14 cellular contexts compared by ENCODE assay signal in the genomic region with DNA sequence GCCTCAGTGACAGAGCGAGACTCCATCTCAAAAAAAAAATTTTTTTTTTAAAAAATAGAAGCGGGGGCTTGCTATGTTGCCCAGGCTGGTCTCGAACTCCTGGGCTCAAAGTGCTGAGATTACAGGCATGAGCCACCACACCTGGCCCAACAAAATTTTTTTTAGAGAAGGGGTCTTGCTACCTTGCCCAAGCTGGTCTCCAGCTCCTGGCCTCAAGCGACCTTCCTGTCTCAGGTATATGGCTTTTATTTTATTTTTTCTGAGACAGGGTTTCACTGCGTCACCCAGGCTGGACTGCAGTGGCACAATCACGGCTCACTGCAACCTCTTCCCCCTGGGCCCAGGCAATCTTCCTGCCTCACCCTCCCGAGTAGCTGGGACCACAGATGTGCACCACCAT. TPM values are rescaled to one million over a fixed set of nuclear protein-coding genes. Genes with fewer than 3 reads are reported as not detected.
DNase-seq lines count a peak whose midpoint lies in the region; ATAC-seq and TF ChIP-seq lines count a peak whose summit lies in the region.
"Had no signal": no experiment of that assay in that cellular context is flagged by ENCODE, and none has a peak within 500 bp of the region (broad histone marks: within the 10 kb centered on the region; RNA-seq: fewer than 3 reads in every experiment).

No MANE protein-coding gene starts in this region.

- H3K27ac Mint-ChIP-seq in CD4-positive, alpha-beta memory T cell, result peak overlapping the region in 3 of 7 donors; percentile 29 to 87 (median 33)
- H3K27ac Mint-ChIP-seq in IgD-negative memory B cell (peak overlapping the region in 1 of 3 donors; percentile 51), endodermal cell (peak overlapping the region; percentile 99), osteocyte (ENCODE audit: unreplicated experiment) (peak overlapping the region; percentile 38)

- no peak for ATAC-seq in HG03460 (IDR thresholded peaks at IDR 0.05; ENCODE audit: unreplicated experiment)
- ATAC-seq in activated CD4-positive, CD25-positive, alpha-beta regulatory T cell treated with anti-CD3 and anti-CD28 coated beads, Interleukin-2, amount 50 U/mL, for 24 hours, result no peak
- ATAC-seq: gastrocnemius medialis, SK-N-SH treated with all-trans-retinoic acid at 6 μM for 48 hours had no signal

- H3K4me1 Mint-ChIP-seq in CD4-positive, alpha-beta memory T cell, result peaks cover 2 to 17% (median 7%) of the 10 kb centered on the region in 4 donors
- H3K4me1 Mint-ChIP-seq in IgD-negative memory B cell, result peaks cover 0 to 5% (median 5%) of the 10 kb centered on the region in 3 donors
- peaks cover 31% of the 10 kb centered on the region for H3K4me1 Mint-ChIP-seq in endodermal cell
- H3K4me1 Mint-ChIP-seq in osteocyte (ENCODE audit: unreplicated experiment), result peaks cover 32% of the 10 kb centered on the region

- peaks cover 13% of the 10 kb centered on the region for H3K4me1 ChIP-seq in CD4-positive, alpha-beta memory T cell (ENCODE audit: insufficient read depth, low read length)
- peaks cover 11% of the 10 kb centered on the region for H3K4me1 ChIP-seq in endodermal cell (ENCODE audit: control insufficient read depth, insufficient read depth, low read length)

- POLR2A ChIA-PET in CD4-positive, alpha-beta memory T cell (lab: Charles Lee; ENCODE audit: partially characterized antibody), result no interaction called here

- 83 to 96% methylated on average over 3 to 7 of the region's 7 CpGs for WGBS in endodermal cell (ENCODE audit: insufficient coverage in 1 of 2, insufficient read length in 1 of 2), 2 experiments

- H3K9me3 ChIP-seq in CD4-positive, alpha-beta memory T cell (ENCODE audit: control insufficient read depth in 1 of 2, low read length in 2 of 2), result no peaks in the 10 kb centered on the region
- H3K9me3 ChIP-seq in endodermal cell (ENCODE audit: control insufficient read depth, low read length), result no peaks in the 10 kb centered on the region
- H3K9me3 ChIP-seq: gastrocnemius medialis had no signal

- H3K36me3 Mint-ChIP-seq in CD4-positive, alpha-beta memory T cell, result peaks cover 0 to 7% of the 10 kb centered on the region in 2 donors
- H3K36me3 Mint-ChIP-seq in IgD-negative memory B cell (peaks cover 2% of the 10 kb centered on the region), endodermal cell (ENCODE audit: low read depth) (peaks cover 17% of the 10 kb centered on the region), osteocyte (ENCODE audit: unreplicated experiment) (peaks cover 3% of the 10 kb centered on the region)

- no peak overlapping the region for H3K9ac ChIP-seq in endodermal cell (ENCODE audit: extremely low read depth, low read length, poor library complexity, severe bottlenecking)

- H3K36me3 ChIP-seq in CD4-positive, alpha-beta memory T cell (ENCODE audit: insufficient read depth, low read length), result no peaks in the 10 kb centered on the region
- peaks cover 21% of the 10 kb centered on the region for H3K36me3 ChIP-seq in endodermal cell (ENCODE audit: control insufficient read depth, insufficient read depth, low read length)
- H3K36me3 ChIP-seq: gastrocnemius medialis had no signal

- peak overlapping the region in 7 of 8 donors; percentile 23 to 65 (median 41) for H3K4me3 Mint-ChIP-seq in CD4-positive, alpha-beta memory T cell
- H3K4me3 Mint-ChIP-seq in IgD-negative memory B cell (peak overlapping the region in 3 of 4 donors; percentile 52 to 91 (median 65)), endodermal cell (peak overlapping the region; percentile 32), osteocyte (ENCODE audit: unreplicated experiment) (no peak overlapping the region)

- intact Hi-C loops in CD4-positive, alpha-beta memory T cell (cut with micrococcal nuclease), result no loop called here

- H3K4me3 ChIP-seq in CD4-positive, alpha-beta memory T cell (ENCODE audit: low read length in 2 of 2), result no peak overlapping the region
- no peak overlapping the region for H3K4me3 ChIP-seq in endodermal cell (ENCODE audit: low read length)
- H3K4me3 ChIP-seq: gastrocnemius medialis had no signal

- no peaks in the 10 kb centered on the region for H3K9me3 Mint-ChIP-seq in CD4-positive, alpha-beta memory T cell
- H3K9me3 Mint-ChIP-seq in IgD-negative memory B cell (no peaks in the 10 kb centered on the region), endodermal cell (no peaks in the 10 kb centered on the region), osteocyte (ENCODE audit: unreplicated experiment) (no peaks in the 10 kb centered on the region)

- CTCF ChIA-PET in CD4-positive, alpha-beta memory T cell (lab: Charles Lee; ENCODE audit: partially characterized antibody), result interaction anchor here (2.6 to 9.7 kb wide), 2 partner anchors 116 to 135 kb away, joined by 16 to 142 read pairs; no protein-coding TSS in a partner anchor

- TF ChIP-seq CTCF in endodermal cell (conservative IDR thresholded peaks at IDR 0.05) (no peak), osteocyte (IDR thresholded peaks at IDR 0.05) (no peak)

- H3K27me3 Mint-ChIP-seq in CD4-positive, alpha-beta memory T cell, result no peaks in the 10 kb centered on the region
- H3K27me3 Mint-ChIP-seq in IgD-negative memory B cell (no peaks in the 10 kb centered on the region), endodermal cell (ENCODE audit: insufficient read depth) (no peaks in the 10 kb centered on the region), osteocyte (ENCODE audit: unreplicated experiment) (no peaks in the 10 kb centered on the region)

- no peak overlapping the region for H3K27ac ChIP-seq in CD4-positive, alpha-beta memory T cell (ENCODE audit: low read depth, low read length)
- H3K27ac ChIP-seq in endodermal cell (ENCODE audit: low read depth, low read length), result no peak overlapping the region

- DNase-seq in CD4-positive, alpha-beta memory T cell, result no peak
- DNase-seq in endodermal cell (no peak), osteocyte (ENCODE audit: extremely low spot score, unreplicated experiment) (no peak), DMS 273 treated with DMSO at 0.1 percent for 48 hours (lab: John Stamatoyannopoulos, UW) (no peak), GM19240 (ENCODE audit: insufficient read length, low spot score) (no peak)
- DNase-seq: gastrocnemius medialis, NCI-H1105 treated with DMSO at 0.1 percent for 48 hours, NCI-H2227 treated with DMSO at 0.1 percent for 48 hours had no signal

- H3K27me3 ChIP-seq in CD4-positive, alpha-beta memory T cell (ENCODE audit: insufficient read depth, low read length), result no peaks in the 10 kb centered on the region
- no peaks in the 10 kb centered on the region for H3K27me3 ChIP-seq in endodermal cell (ENCODE audit: control insufficient read depth, insufficient read depth, low read length, poor library complexity, severe bottlenecking)
- H3K27me3 ChIP-seq: gastrocnemius medialis had no signal

RNA-seq across cellular contexts. Expression of gene ABHD11, which starts 1.6 kb away (rescaled TPM):
- total RNA-seq in CD4-positive, alpha-beta memory T cell, result 10 to 100 TPM; 22.3 to 23.9 TPM
- 10 to 100 TPM in 1 of 2 donors, 1 to 10 TPM in 1; 7.4 to 13.1 TPM for polyA plus RNA-seq in CD4-positive, alpha-beta memory T cell
- polyA plus RNA-seq in IgD-negative memory B cell, result 13.6 TPM
- 100 to 1,000 TPM in 1 of 2 donors, 10 to 100 TPM in 1; 76.9 to 109 TPM for total RNA-seq in endodermal cell
- polyA plus RNA-seq in endodermal cell (2013, experiment 1 of 2), result 10.1 TPM
- 10.6 TPM for polyA plus RNA-seq in endodermal cell (2013, experiment 2 of 2)
- 14.0 and 17.4 TPM in 2 replicates for total RNA-seq in osteocyte

RNA-seq across cellular contexts. Expression of gene STX1A, which starts 20.7 kb away (rescaled TPM):
- 1 to 10 TPM; 7.5 to 8.3 TPM for total RNA-seq in CD4-positive, alpha-beta memory T cell
- 1 to 10 TPM; 1.2 to 3.3 TPM for polyA plus RNA-seq in CD4-positive, alpha-beta memory T cell
- polyA plus RNA-seq in IgD-negative memory B cell, result 1.6 TPM
- total RNA-seq in endodermal cell, result 10 to 100 TPM; 23.0 to 34.4 TPM
- polyA plus RNA-seq in endodermal cell (2013, experiment 1 of 2), result 25.5 TPM
- polyA plus RNA-seq in endodermal cell (2013, experiment 2 of 2), result 16.4 TPM
- total RNA-seq in osteocyte, result 21.7 and 24.0 TPM in 2 replicates

RNA-seq across cellular contexts. Expression of gene CLDN3, which starts 29.9 kb away (rescaled TPM):
- not detected for total RNA-seq in CD4-positive, alpha-beta memory T cell
- not detected for polyA plus RNA-seq in CD4-positive, alpha-beta memory T cell
- not detected for polyA plus RNA-seq in IgD-negative memory B cell
- 10 to 100 TPM; 20.7 to 47.0 TPM for total RNA-seq in endodermal cell
- polyA plus RNA-seq in endodermal cell (2013, experiment 1 of 2), result 4.2 TPM
- 3.6 TPM for polyA plus RNA-seq in endodermal cell (2013, experiment 2 of 2)
- total RNA-seq in osteocyte, result not detected in 2 replicates
- total RNA-seq: posterior vena cava had no signal
- polyA plus RNA-seq: BJ had no signal

RNA-seq across cellular contexts. Expression of gene BUD23, which starts 56.8 kb away (rescaled TPM):
- total RNA-seq in CD4-positive, alpha-beta memory T cell, result 10 to 100 TPM; 54.3 to 60.6 TPM
- 100 to 1,000 TPM; 114 to 187 TPM for polyA plus RNA-seq in CD4-positive, alpha-beta memory T cell
- 137 TPM for polyA plus RNA-seq in IgD-negative memory B cell
- 10 to 100 TPM; 62.2 to 67.2 TPM for total RNA-seq in endodermal cell
- polyA plus RNA-seq in endodermal cell (2013, experiment 1 of 2), result 55.9 TPM
- polyA plus RNA-seq in endodermal cell (2013, experiment 2 of 2), result 66.2 TPM
- 47.2 and 56.7 TPM in 2 replicates for total RNA-seq in osteocyte

RNA-seq across cellular contexts. Expression of gene DNAJC30, which starts 57.0 kb away (rescaled TPM):
- total RNA-seq in CD4-positive, alpha-beta memory T cell, result 10 to 100 TPM; 16.3 to 16.5 TPM
- polyA plus RNA-seq in CD4-positive, alpha-beta memory T cell, result 1 to 10 TPM; 8.3 to 9.4 TPM
- polyA plus RNA-seq in IgD-negative memory B cell, result 11.3 TPM
- 10 to 100 TPM in 1 of 2 donors, 1 to 10 TPM in 1; 8.9 to 11.1 TPM for total RNA-seq in endodermal cell
- 4.6 TPM for polyA plus RNA-seq in endodermal cell (2013, experiment 1 of 2)
- polyA plus RNA-seq in endodermal cell (2013, experiment 2 of 2), result 4.4 TPM
- 13.8 and 14.5 TPM in 2 replicates for total RNA-seq in osteocyte

Comparison
In these comparisons a context has a peak if more than half of its experiments do, and no peak if none do; other contexts are left out.
1. RNA of gene CLDN3, which starts 29.9 kb away (total RNA-seq): 20.7 to 47.0 TPM in endodermal cell; not detected in CD4-positive, alpha-beta memory T cell and not detected in osteocyte; every median in the first group is over 10 times any median in the second.